8 cellular contexts compared by ENCODE assay signal in genomic region chr6:41318648-41319565, GRCh38. TPM values are rescaled to one million over a fixed set of nuclear protein-coding genes. Genes with fewer than 3 reads are reported as not detected.
DNase-seq lines count a peak whose midpoint lies in the region; ATAC-seq and TF ChIP-seq lines count a peak whose summit lies in the region.

No MANE protein-coding gene starts in this region.

- no peak overlapping the region for H2BK12ac ChIP-seq in H9 (ENCODE audit: insufficient read length, low read depth, low read length)

- H3K9me3 ChIP-seq in H9 (ENCODE audit: control insufficient read depth, low read depth, low read length) (no peaks in the 10 kb centered on the region), gastroesophageal sphincter (no peaks in the 10 kb centered on the region), testis (no peaks in the 10 kb centered on the region)

- TF ChIP-seq POLR2A in Raji (IDR thresholded peaks at IDR 0.05; ENCODE audit: insufficient read depth, low read depth, low read length) (peak; percentile 52), gastroesophageal sphincter (IDR thresholded peaks at IDR 0.05) (no peak), testis (IDR thresholded peaks at IDR 0.05) (no peak)

- TF ChIP-seq CTCF in H9 (conservative IDR thresholded peaks at IDR 0.05) (peak; percentile 100), gastroesophageal sphincter (IDR thresholded peaks at IDR 0.05) (peak; percentile 92 to 99 (median 98)), omental fat pad (IDR thresholded peaks at IDR 0.05) (peak in 2 of 3 donors; percentile 89 to 97), testis (IDR thresholded peaks at IDR 0.05) (peak; percentile 97 to 100 (median 98))

- no CpG with 5 or more reads among the region's 34 CpGs for WGBS in H9 (ENCODE audit: extremely low coverage, insufficient read length, low lambda C conversion rate)
- WGBS in gastroesophageal sphincter (ENCODE audit: low coverage in 1 of 2), 2 donors: 15 to 38% methylated on average over 9 to 14 of the region's 34 CpGs
- WGBS in testis, 2 donors: 9 to 16% methylated on average over 27 to 34 of the region's 34 CpGs

- H2BK15ac ChIP-seq in H9 (ENCODE audit: low read depth, low read length): no peak overlapping the region

- H3K27me3 ChIP-seq in H9 (ENCODE audit: insufficient read depth, low read length) (no peaks in the 10 kb centered on the region), gastroesophageal sphincter (peaks cover 57% of the 10 kb centered on the region), testis (no peaks in the 10 kb centered on the region)

- no peak overlapping the region for H3K4ac ChIP-seq in H9 (ENCODE audit: low read depth, low read length)

- H3K4me2 ChIP-seq in H9 (ENCODE audit: insufficient read depth, insufficient read length, low read length): peak overlapping the region; percentile 57

- peaks cover 12% of the 10 kb centered on the region for H3K23me2 ChIP-seq in H9 (ENCODE audit: insufficient read length, low read depth, low read length, poor library complexity, severe bottlenecking)

- H3K36me3 Mint-ChIP-seq in H9 (ENCODE audit: insufficient read depth in 1 of 3, low read depth in 3 of 3): no peaks in the 10 kb centered on the region

- peak; percentile 88 for ATAC-seq in gastroesophageal sphincter
- ATAC-seq in omental fat pad (ENCODE audit: low FRiP score): peak; percentile 95

- peaks cover 19 to 21% of the 10 kb centered on the region in 2 experiments for H3K4me1 Mint-ChIP-seq in H9

- H2BK20ac ChIP-seq in H9 (ENCODE audit: low read depth, low read length, poor library complexity, severe bottlenecking): no peak overlapping the region

- peak overlapping the region; percentile 8 for H3K18ac ChIP-seq in H9 (ENCODE audit: insufficient read length, low read depth, low read length)

- no peak overlapping the region for H4K8ac ChIP-seq in H9 (replicated peaks; ENCODE audit: insufficient read length, low read depth, low read length)

- H3T11ph ChIP-seq in H9 (ENCODE audit: low read length): no peak overlapping the region

- H2BK120ac ChIP-seq in H9 (ENCODE audit: low read depth, low read length, poor library complexity, severe bottlenecking): no peak overlapping the region

- H3K27ac Mint-ChIP-seq in H9: peak overlapping the region in 2 of 3 experiments; percentile 49 to 72; a peak in 2 of 7 replicates

- no peak overlapping the region for H2AK5ac ChIP-seq in H9 (ENCODE audit: insufficient read length, low read length)

- no peak for TF ChIP-seq EP300 in gastroesophageal sphincter (IDR thresholded peaks at IDR 0.05)

- peak overlapping the region in 1 of 2 donors; percentile 34 for H3K4me3 ChIP-seq in gastroesophageal sphincter
- H3K4me3 ChIP-seq in testis: peak overlapping the region; percentile 29 to 41

- no peak overlapping the region for H3K14ac ChIP-seq in H9 (ENCODE audit: insufficient read depth, low read length)

- no peak overlapping the region for H3K23ac ChIP-seq in H9 (ENCODE audit: insufficient read length, low read depth, low read length)

- no peak overlapping the region for H3K27ac ChIP-seq in H9 (ENCODE audit: insufficient read length, low read depth, low read length)
- H3K27ac ChIP-seq in gastroesophageal sphincter: no peak overlapping the region
- no peak overlapping the region for H3K27ac ChIP-seq in testis

- H4K5ac ChIP-seq in H9 (ENCODE audit: insufficient read length, low read depth, low read length): no peak overlapping the region

- no peak overlapping the region for H4K91ac ChIP-seq in H9 (ENCODE audit: insufficient read length, low read depth, low read length)

- H3K79me1 ChIP-seq in H9 (ENCODE audit: insufficient read depth, low read depth, low read length, poor library complexity, severe bottlenecking): no peaks in the 10 kb centered on the region

- peak overlapping the region; percentile 58 to 70 for H3K4me3 Mint-ChIP-seq in H9

- intact Hi-C loops in testis (cut with DNase I; ENCODE audit: low total_unique reads): no loop called here

- no peaks in the 10 kb centered on the region; a peak in 1 of 5 replicates for H3K9me3 Mint-ChIP-seq in H9

- H3K4me1 ChIP-seq in H9 (ENCODE audit: insufficient read depth, low read length): peaks cover 4% of the 10 kb centered on the region; the same call in 1 of the 2 replicates
- peaks cover 0 to 10% (median 0%) of the 10 kb centered on the region in 3 donors for H3K4me1 ChIP-seq in gastroesophageal sphincter
- no peaks in the 10 kb centered on the region for H3K4me1 ChIP-seq in testis

- no peak overlapping the region for H3K9ac ChIP-seq in H9 (ENCODE audit: extremely low read depth, insufficient read length, low read length)

- H2AFZ ChIP-seq in H9 (ENCODE audit: low read length): peak overlapping the region; percentile 5

- DNase-seq in ELR (ENCODE audit: low read depth) (peak; percentile 85), H9 (peak; percentile 94), M059J (ENCODE audit: low read depth) (peak; percentile 77), activated gamma-delta T cell treated with Interleukin-2 at 50 U/mL for 16 hours (peak; percentile 80), omental fat pad (ENCODE audit: low spot score) (peak; percentile 38), testis (peak; percentile 91)

- no peak overlapping the region for H2BK5ac ChIP-seq in H9 (ENCODE audit: insufficient read length, low read length)

- H4K20me1 ChIP-seq in H9 (ENCODE audit: control insufficient read depth, insufficient read depth, insufficient read length): no peaks in the 10 kb centered on the region

- H3K56ac ChIP-seq in H9 (ENCODE audit: insufficient read length, low read depth, low read length): no peak overlapping the region

- H3K27me3 Mint-ChIP-seq in H9 (ENCODE audit: low read depth): peaks cover 29% of the 10 kb centered on the region

- no peaks in the 10 kb centered on the region for H3K36me3 ChIP-seq in gastroesophageal sphincter
- no peaks in the 10 kb centered on the region for H3K36me3 ChIP-seq in testis (ENCODE audit: low read depth, missing control alignments)

- no peaks in the 10 kb centered on the region for H3K79me2 ChIP-seq in H9 (ENCODE audit: insufficient read depth, low read length)

RNA-seq across cellular contexts. Expression of gene NCR2, which starts 16.5 kb away (rescaled TPM):
- total RNA-seq in H9 (2021): not detected in 2 replicates
- total RNA-seq in M059J (2014; rRNA removed; shearing (Covaris generic)): not detected in 2 replicates
- not detected for total RNA-seq in gastroesophageal sphincter
- not detected for total RNA-seq in omental fat pad
- total RNA-seq in testis: not detected
- polyA plus RNA-seq in testis (ENCODE audit: insufficient read depth, low read depth, low replicate concordance): not detected

RNA-seq across cellular contexts. Expression of gene TREM1, which starts 32.4 kb away (rescaled TPM):
- total RNA-seq in H9 (2021): not detected in 2 replicates
- total RNA-seq in M059J (2014; rRNA removed; shearing (Covaris generic)): not detected in 2 replicates
- 1 to 10 TPM in 1 of 4 donors, under 1 TPM in 1, not detected in 2; 0.25 to 5.5 TPM for total RNA-seq in gastroesophageal sphincter
- 10 to 100 TPM in 1 of 4 donors, 1 to 10 TPM in 3; 5.8 to 20.2 (median 8.6) TPM for total RNA-seq in omental fat pad
- total RNA-seq in testis: under 1 TPM; 0.16 to 0.93 TPM
- polyA plus RNA-seq in testis (ENCODE audit: insufficient read depth, low read depth, low replicate concordance): 1.4 TPM

Comparison
In these comparisons a context has a peak if more than half of its experiments do, and no peak if none do; other contexts are left out.
1. DNase-seq: peak in every context shown above with its lines; median percentile 94 in H9; 91 in testis; 85 in ELR; 80 in activated gamma-delta T cell treated with Interleukin-2 at 50 U/mL for 16 hours; 77 in M059J; 38 in omental fat pad.